Comparison of ENCODE assay signal across 25 cellular contexts in genomic region chr7:74007260-74007567, GRCh38. TPM values are rescaled to one million over a fixed set of nuclear protein-coding genes. Genes with fewer than 3 reads are reported as not detected.
"Had no signal": no experiment of that assay in that cellular context is flagged by ENCODE, and none has a peak within 500 bp of the region (broad histone marks: within the 10 kb centered on the region; RNA-seq: fewer than 3 reads in every experiment).

No MANE protein-coding gene starts in this region.

- H3K27me3 ChIP-seq: foreskin keratinocyte, left lung, pancreas, right atrium auricular region, vagina had no signal

- DNase-seq: activated CD4-positive, alpha-beta T cell treated with anti-CD3 and anti-CD28 coated beads for 1 hour; activated CD8-positive, alpha-beta memory T cell treated with anti-CD3 and anti-CD28 coated beads, Interleukin-2, amount 50 U/mL, for 48 hours; activated effector memory CD4-positive, alpha-beta T cell treated with Interleukin-2 at 50 U/mL for 16 hours; activated naive CD4-positive, alpha-beta T cell treated with anti-CD3 and anti-CD28 coated beads for 36 hours; activated naive CD8-positive, alpha-beta T cell treated with anti-CD3 and anti-CD28 coated beads, Interleukin-2, amount 10 ng/mL, durations not matched to agents 7 days and 5 days; activated T-cell treated with anti-CD3 and anti-CD28 coated beads, Interleukin-2, amount 50 U/mL, for 4 hours; amniotic stem cell; cerebellar nuclear complex; effector CD4-positive, alpha-beta T cell; foreskin keratinocyte; hippocampal formation; kidney glomerular epithelial cell; left lung; natural killer cell; psoas muscle; stimulated activated CD4-positive, alpha-beta T cell treated with anti-CD3 and anti-CD28 coated beads, Interleukin-4, amount 100 ng/mL, for 4 hours; stimulated activated naive CD8-positive, alpha-beta T cell treated with anti-CD3 and anti-CD28 coated beads, Interleukin-15, amount 100 ng/mL, for 72 hours; T-helper 1 cell; WERI-Rb-1 had no signal

- H3K4me3 Mint-ChIP-seq: activated naive CD4-positive, alpha-beta T cell treated with anti-CD3 and anti-CD28 coated beads for 36 hours; activated naive CD8-positive, alpha-beta T cell treated with anti-CD3 and anti-CD28 coated beads, Interleukin-2, amount 10 ng/mL, durations not matched to agents 7 days and 5 days; activated T-cell treated with anti-CD3 and anti-CD28 coated beads, Interleukin-2, amount 50 U/mL, for 4 hours; dendritic cell treated with granulocyte-macrophage colony-stimulating factor and Interleukin-4, amounts not matched to agents 40 ng/mL and 50 ng/mL, for 4 days; natural killer cell; stimulated activated naive CD8-positive, alpha-beta T cell treated with anti-CD3 and anti-CD28 coated beads, Interleukin-15, amount 100 ng/mL, for 72 hours; type B pancreatic cell had no signal

- H3K36me3 ChIP-seq: left lung, neutrophil, pancreas, right atrium auricular region, vagina, WERI-Rb-1 had no signal

- H3K36me3 Mint-ChIP-seq: activated naive CD8-positive, alpha-beta T cell treated with anti-CD3 and anti-CD28 coated beads, Interleukin-2, amount 10 ng/mL, durations not matched to agents 7 days and 5 days; natural killer cell; type B pancreatic cell had no signal

- H3K9me3 ChIP-seq: left lung, neutrophil, pancreas, psoas muscle, right atrium auricular region, vagina had no signal

- H3K27ac ChIP-seq: foreskin keratinocyte, left lung, neutrophil, pancreas, psoas muscle, vagina, WERI-Rb-1 had no signal

- H3K4me1 ChIP-seq: pancreas had no signal

- H3K27ac Mint-ChIP-seq: activated naive CD4-positive, alpha-beta T cell treated with anti-CD3 and anti-CD28 coated beads for 36 hours; activated naive CD8-positive, alpha-beta T cell treated with anti-CD3 and anti-CD28 coated beads, Interleukin-2, amount 10 ng/mL, durations not matched to agents 7 days and 5 days; dendritic cell treated with granulocyte-macrophage colony-stimulating factor and Interleukin-4, amounts not matched to agents 40 ng/mL and 50 ng/mL, for 4 days had no signal

- H3K27me3 Mint-ChIP-seq: stimulated activated naive CD8-positive, alpha-beta T cell treated with anti-CD3 and anti-CD28 coated beads, Interleukin-15, amount 100 ng/mL, for 72 hours had no signal

- H3K9me3 Mint-ChIP-seq: activated naive CD4-positive, alpha-beta T cell treated with anti-CD3 and anti-CD28 coated beads for 36 hours; activated naive CD8-positive, alpha-beta T cell treated with anti-CD3 and anti-CD28 coated beads, Interleukin-2, amount 10 ng/mL, durations not matched to agents 7 days and 5 days; activated T-cell treated with anti-CD3 and anti-CD28 coated beads, Interleukin-2, amount 50 U/mL, for 4 hours; dendritic cell treated with granulocyte-macrophage colony-stimulating factor and Interleukin-4, amounts not matched to agents 40 ng/mL and 50 ng/mL, for 4 days; natural killer cell; stimulated activated naive CD8-positive, alpha-beta T cell treated with anti-CD3 and anti-CD28 coated beads, Interleukin-15, amount 100 ng/mL, for 72 hours; type B pancreatic cell had no signal

- ATAC-seq: activated T-cell treated with anti-CD3 and anti-CD28 coated beads, Interleukin-2, amount 50 U/mL, for 4 hours; foreskin keratinocyte; left lung; natural killer cell; psoas muscle; stimulated activated naive CD8-positive, alpha-beta T cell treated with anti-CD3 and anti-CD28 coated beads, Interleukin-15, amount 100 ng/mL, for 72 hours had no signal

- H3K4me3 ChIP-seq: left lung, pancreas, psoas muscle, right atrium auricular region, vagina had no signal

RNA-seq across cellular contexts. Expression of gene ELN, which starts 20.8 kb away (rescaled TPM):
- total RNA-seq: activated naive CD8-positive, alpha-beta T cell treated with anti-CD3 and anti-CD28 coated beads, Interleukin-2, amount 10 ng/mL, durations not matched to agents 7 days and 5 days; foreskin keratinocyte had no signal
- polyA plus RNA-seq: foreskin keratinocyte had no signal
